Comparison of ENCODE assay signal across 8 cellular contexts in genomic region chr9:120936764-120937122, GRCh38. TPM values are rescaled to one million over a fixed set of nuclear protein-coding genes. Genes with fewer than 3 reads are reported as not detected.
DNase-seq lines count a peak whose midpoint lies in the region; ATAC-seq and TF ChIP-seq lines count a peak whose summit lies in the region.

No MANE protein-coding gene starts in this region.

- in situ Hi-C loops in HAP-1 (cut with MboI; ENCODE audit: low sequenced_read_pairs), result loop anchor here (5.0 to 25.0 kb wide), 2 partner anchors 179 to 324 kb away; no protein-coding TSS in a partner anchor

- H3K27me3 Mint-ChIP-seq in CD14-positive monocyte (ENCODE audit: low read depth in 3 of 3), result peaks cover 0 to 3% (median 0%) of the 10 kb centered on the region in 3 donors

- no peaks in the 10 kb centered on the region for H3K27me3 ChIP-seq in MM.1S (replicated peaks; ENCODE audit: insufficient read depth, low read length)
- no peaks in the 10 kb centered on the region for H3K27me3 ChIP-seq in sigmoid colon
- peaks cover 10% of the 10 kb centered on the region for H3K27me3 ChIP-seq in HAP-1 (ENCODE audit: low read depth)

- TF ChIP-seq EP300 in sigmoid colon (IDR thresholded peaks at IDR 0.05), result no peak

- peaks cover 45% of the 10 kb centered on the region for H3K4me1 Mint-ChIP-seq in CD14-positive monocyte

- peak; percentile 37 for TF ChIP-seq CTCF in CD14-positive monocyte (IDR thresholded peaks at IDR 0.05)
- TF ChIP-seq CTCF in MM.1S (IDR thresholded peaks at IDR 0.05; ENCODE audit: low read length), result no peak
- no peak for TF ChIP-seq CTCF in sigmoid colon (IDR thresholded peaks at IDR 0.05)

- no peak overlapping the region for H3K27ac ChIP-seq in MM.1S (ENCODE audit: low read length)
- H3K27ac ChIP-seq in cingulate gyrus (ENCODE audit: low read depth, low read length), result peak overlapping the region; percentile 96
- H3K27ac ChIP-seq in sigmoid colon, result peak overlapping the region; percentile 85 to 91 (median 88)

- whole genome bisulfite sequencing in sigmoid colon, 2 donors, result 43 to 49% methylated on average over 2 of the region's 2 CpGs

- peaks cover 25% of the 10 kb centered on the region for H3F3A ChIP-seq in MM.1S (ENCODE audit: insufficient read depth, low read length)

- peaks cover 68% of the 10 kb centered on the region for H3K4me1 ChIP-seq in MM.1S (ENCODE audit: low read length)
- peaks cover 0 to 55% (median 46%) of the 10 kb centered on the region in 4 donors for H3K4me1 ChIP-seq in sigmoid colon
- H3K4me1 ChIP-seq in HAP-1, result peaks cover 7% of the 10 kb centered on the region; the same call in 1 of the 2 replicates

- peak overlapping the region in 5 of 7 donors; percentile 88 to 95 (median 94) for H3K27ac Mint-ChIP-seq in CD14-positive monocyte

- no peak for TF ChIP-seq POLR2A in sigmoid colon (IDR thresholded peaks at IDR 0.05)

- ATAC-seq in GM21825 (IDR thresholded peaks at IDR 0.05; ENCODE audit: unreplicated experiment) (no peak), HG03097 (IDR thresholded peaks at IDR 0.05; ENCODE audit: low FRiP score, unreplicated experiment) (no peak), GM19035 (IDR thresholded peaks at IDR 0.05; ENCODE audit: unreplicated experiment) (no peak)

- DNase-seq in CD14-positive monocyte (ENCODE audit: low spot score), result no peak
- DNase-seq in MM.1S, result no peak
- DNase-seq in sigmoid colon, result no peak
- no peak for DNase-seq in HAP-1 (ENCODE audit: low spot score in 2 of 2)

- peak overlapping the region; percentile 37; the same call in 1 of the 2 replicates for H2AFZ ChIP-seq in MM.1S (ENCODE audit: low read length)

- no peak overlapping the region; the same call in 1 of the 2 replicates for H3K9ac ChIP-seq in MM.1S (ENCODE audit: low read length)

- H3K36me3 Mint-ChIP-seq in CD14-positive monocyte, result no peaks in the 10 kb centered on the region

- no peaks in the 10 kb centered on the region for H3K79me2 ChIP-seq in MM.1S (ENCODE audit: low read length)

- H3K9me3 ChIP-seq in MM.1S (replicated peaks; ENCODE audit: insufficient read depth, low read length) (no peaks in the 10 kb centered on the region), sigmoid colon (no peaks in the 10 kb centered on the region), HAP-1 (no peaks in the 10 kb centered on the region)

- H3K4me2 ChIP-seq in MM.1S (ENCODE audit: low read depth, low read length), result peak overlapping the region; percentile 51; the same call in 1 of the 2 replicates

- H3K36me3 ChIP-seq in MM.1S (replicated peaks; ENCODE audit: insufficient read depth, low read length) (no peaks in the 10 kb centered on the region), sigmoid colon (no peaks in the 10 kb centered on the region), HAP-1 (replicated peaks) (0 out of 2 replicates have a peak, but pooled peaks cover 2% of the 10 kb centered on the region)

- H3K9me2 ChIP-seq in MM.1S (replicated peaks; ENCODE audit: insufficient read depth, low read length), result no peaks in the 10 kb centered on the region

- H3K4me3 ChIP-seq in MM.1S (ENCODE audit: low read length), result no peak overlapping the region
- no peak overlapping the region for H3K4me3 ChIP-seq in sigmoid colon
- H3K4me3 ChIP-seq in HAP-1, result no peak overlapping the region

- no peaks in the 10 kb centered on the region for H3K9me3 Mint-ChIP-seq in CD14-positive monocyte

- no peaks in the 10 kb centered on the region for H4K20me1 ChIP-seq in MM.1S (ENCODE audit: insufficient read depth, low read length)

- H3K4me3 Mint-ChIP-seq in CD14-positive monocyte, result no peak overlapping the region

- intact Hi-C loops in CD14-positive monocyte (cut with micrococcal nuclease), result loop anchor here in 1 of 2 donors (2.0 kb wide), 1 partner anchor 66 kb away; no protein-coding TSS in a partner anchor
- intact Hi-C loops in sigmoid colon (cut with DNase I), result loop anchor here (1.0 to 2.0 kb wide), 5 partner anchors 60 to 180 kb away; partner anchors contain the start of genes FBXW2, PHF19 and PSMD5

RNA-seq across cellular contexts. Expression of gene TRAF1, which starts 10.1 kb away (rescaled TPM):
- polyA plus RNA-seq in CD14-positive monocyte, result under 1 TPM; 0.15 to 0.74 TPM
- total RNA-seq in sigmoid colon, result 1 to 10 TPM; 4.4 to 8.0 (median 5.0) TPM
- polyA plus RNA-seq in sigmoid colon, result 10 to 100 TPM in 1 of 3 donors, under 1 TPM in 2; 0.46 to 10.0 (median 0.60) TPM

RNA-seq across cellular contexts. Expression of gene PHF19, which starts 59.8 kb away (rescaled TPM):
- polyA plus RNA-seq in CD14-positive monocyte, result 10 to 100 TPM; 12.6 to 12.7 TPM
- total RNA-seq in sigmoid colon, result 10 to 100 TPM; 22.5 to 32.7 (median 31.6) TPM
- 10 to 100 TPM; 10.2 to 38.2 (median 10.6) TPM for polyA plus RNA-seq in sigmoid colon
